Comparison of ENCODE assay signal across 20 cellular contexts in genomic region chr5:179599100-179599499, GRCh38.
"Had no signal": no experiment of that assay in that cellular context is flagged by ENCODE, and none has a peak within 500 bp of the region (broad histone marks: within the 10 kb centered on the region; RNA-seq: fewer than 3 reads in every experiment).

No MANE protein-coding gene starts in this region.

- H3K9me3 Mint-ChIP-seq: activated naive CD8-positive, alpha-beta T cell treated with anti-CD3 and anti-CD28 coated beads for 36 hours; naive thymus-derived CD4-positive, alpha-beta T cell; type B pancreatic cell had no signal

- H3K27ac Mint-ChIP-seq: type B pancreatic cell had no signal

- ATAC-seq: body of pancreas had no signal

- H3K27me3 Mint-ChIP-seq: activated naive CD8-positive, alpha-beta T cell treated with anti-CD3 and anti-CD28 coated beads for 36 hours; naive thymus-derived CD4-positive, alpha-beta T cell; type B pancreatic cell had no signal

- H3K9me3 ChIP-seq: body of pancreas, colonic mucosa, gastroesophageal sphincter, heart left ventricle, left lung, ovary, spleen had no signal

- FAIRE-seq: endometrium had no signal

- H3K4me1 Mint-ChIP-seq: activated naive CD8-positive, alpha-beta T cell treated with anti-CD3 and anti-CD28 coated beads for 36 hours had no signal

- H3K4me3 Mint-ChIP-seq: activated naive CD8-positive, alpha-beta T cell treated with anti-CD3 and anti-CD28 coated beads for 36 hours; naive thymus-derived CD4-positive, alpha-beta T cell; type B pancreatic cell had no signal

- H3K4me3 ChIP-seq: body of pancreas, colonic mucosa, gastroesophageal sphincter, heart left ventricle, left lung, ovary, spleen had no signal

- DNase-seq: activated CD4-positive, alpha-beta T cell treated with anti-CD3 and anti-CD28 coated beads for 1 hour; activated CD4-positive, alpha-beta T cell treated with anti-CD3 and anti-CD28 coated beads, Interleukin-2, amount 50 U/mL, for 48 hours; activated gamma-delta T cell treated with Interleukin-2 at 50 U/mL for 16 hours; activated naive CD8-positive, alpha-beta T cell treated with anti-CD3 and anti-CD28 coated beads for 36 hours; body of pancreas; colonic mucosa; heart left ventricle; left lung; mammary epithelial cell; naive thymus-derived CD4-positive, alpha-beta T cell; ovary; spleen; stimulated activated CD4-positive, alpha-beta T cell treated with anti-CD3 and anti-CD28 coated beads, Interleukin-4, amount 100 ng/mL, for 4 hours; stimulated activated naive CD4-positive, alpha-beta T cell; substantia nigra; T-helper 2 cell; WERI-Rb-1 had no signal

- H3K4me1 ChIP-seq: body of pancreas, colonic mucosa had no signal

- H3K27me3 ChIP-seq: body of pancreas, colonic mucosa, gastroesophageal sphincter, heart left ventricle, left lung, ovary, spleen had no signal

- H3K27ac ChIP-seq: body of pancreas, colonic mucosa, gastroesophageal sphincter, left lung, ovary, WERI-Rb-1 had no signal

- H3K36me3 ChIP-seq: colonic mucosa had no signal
